ENCODE assay signal across 18 cellular contexts in genomic region chr9:3916984-3917383, GRCh38.
DNase-seq lines count a peak whose midpoint lies in the region; ATAC-seq, FAIRE-seq and TF ChIP-seq lines count a peak whose summit lies in the region.
"Had no signal": no experiment of that assay in that cellular context is flagged by ENCODE, and none has a peak within 500 bp of the region (broad histone marks: within the 10 kb centered on the region; RNA-seq: fewer than 3 reads in every experiment).

No MANE protein-coding gene starts in this region.

- no peak for FAIRE-seq in bronchial epithelial cell (lab: Jason Lieb, UNC)
- FAIRE-seq: D721Med, TTC549 had no signal

- no peak overlapping the region for H3K27ac ChIP-seq in AG04450 (ENCODE audit: low read depth, low read length)
- H3K27ac ChIP-seq: gastroesophageal sphincter, lower lobe of right lung had no signal

- no peak for ATAC-seq in HG02981 (IDR thresholded peaks at IDR 0.05; ENCODE audit: unreplicated experiment)
- ATAC-seq in HG03378 (IDR thresholded peaks at IDR 0.05; ENCODE audit: unreplicated experiment): no peak
- ATAC-seq in HG03439 (IDR thresholded peaks at IDR 0.05; ENCODE audit: unreplicated experiment): no peak
- ATAC-seq: activated naive CD4-positive, alpha-beta T cell treated with anti-CD3 and anti-CD28 coated beads, Interleukin-2, amount 50 U/mL, for 72 hours; effector memory CD8-positive, alpha-beta T cell; gastroesophageal sphincter; lower lobe of right lung; naive thymus-derived CD4-positive, alpha-beta T cell had no signal

- H3K4me3 ChIP-seq in AG04450 (ENCODE audit: low read depth, low read length) (no peak overlapping the region), bronchial epithelial cell (ENCODE audit: low read depth, low read length) (no peak overlapping the region), kidney epithelial cell (ENCODE audit: low read depth, low read length) (no peak overlapping the region)
- H3K4me3 ChIP-seq: gastroesophageal sphincter, lower lobe of right lung had no signal

- DNase-seq in AG04450 (ENCODE audit: low read depth, low spot score): peak; percentile 46
- peak; percentile 33 for DNase-seq in HCEC 1CT
- peak; percentile 24 for DNase-seq in bronchial epithelial cell (ENCODE audit: low read depth)
- DNase-seq in kidney epithelial cell (ENCODE audit: low read depth): peak; percentile 63
- DNase-seq in NCI-H2196 treated with DMSO at 0.1 percent for 48 hours (lab: John Stamatoyannopoulos, UW; ENCODE audit: unreplicated experiment): no peak
- DNase-seq: activated CD4-positive, alpha-beta T cell treated with anti-CD3 and anti-CD28 coated beads, Interleukin-2, amount 50 U/mL, for 1 hour; activated T-cell treated with anti-CD3 and anti-CD28 coated beads for 4 hours; effector memory CD8-positive, alpha-beta T cell; lower lobe of right lung; naive thymus-derived CD4-positive, alpha-beta T cell; NCI-H2029 treated with DMSO at 0.1 percent for 48 hours had no signal

- POLR2A ChIA-PET in AG04450 (lab: Yijun Ruan, JAX): no interaction called here

- CTCF ChIA-PET in AG04450 (lab: Charles Lee): interaction anchor here (0.6 to 0.9 kb wide), 2 partner anchors 17 to 450 kb away, joined by 3 to 14 read pairs; no protein-coding TSS in a partner anchor

- no peaks in the 10 kb centered on the region for H3K9me3 ChIP-seq in AG04450 (ENCODE audit: control insufficient read depth, insufficient read depth, low read length)
- H3K9me3 ChIP-seq: gastroesophageal sphincter, lower lobe of right lung had no signal

- H3K36me3 ChIP-seq in bronchial epithelial cell (ENCODE audit: control insufficient read depth, insufficient read depth, low read length) (no peaks in the 10 kb centered on the region), kidney epithelial cell (ENCODE audit: control insufficient read depth, insufficient read depth, low read length) (no peaks in the 10 kb centered on the region)
- H3K36me3 ChIP-seq: gastroesophageal sphincter, lower lobe of right lung had no signal

- H3K27me3 ChIP-seq in AG04450 (ENCODE audit: control insufficient read depth, insufficient read depth, low read length) (no peaks in the 10 kb centered on the region), bronchial epithelial cell (ENCODE audit: control insufficient read depth, insufficient read depth, low read length) (no peaks in the 10 kb centered on the region), kidney epithelial cell (ENCODE audit: control insufficient read depth, insufficient read depth, low read length) (no peaks in the 10 kb centered on the region)
- H3K27me3 ChIP-seq: gastroesophageal sphincter had no signal

- TF ChIP-seq CTCF in AG04450 (IDR thresholded peaks at IDR 0.05; ENCODE audit: low read depth, low read length) (no peak), bronchial epithelial cell (IDR thresholded peaks at IDR 0.05; ENCODE audit: insufficient read depth, low read length, severe bottlenecking) (no peak), kidney epithelial cell (IDR thresholded peaks at IDR 0.05; ENCODE audit: insufficient read depth, low read length, poor library complexity, severe bottlenecking) (no peak)
